Comparison of ENCODE assay signal across 11 cellular contexts in the genomic region with DNA sequence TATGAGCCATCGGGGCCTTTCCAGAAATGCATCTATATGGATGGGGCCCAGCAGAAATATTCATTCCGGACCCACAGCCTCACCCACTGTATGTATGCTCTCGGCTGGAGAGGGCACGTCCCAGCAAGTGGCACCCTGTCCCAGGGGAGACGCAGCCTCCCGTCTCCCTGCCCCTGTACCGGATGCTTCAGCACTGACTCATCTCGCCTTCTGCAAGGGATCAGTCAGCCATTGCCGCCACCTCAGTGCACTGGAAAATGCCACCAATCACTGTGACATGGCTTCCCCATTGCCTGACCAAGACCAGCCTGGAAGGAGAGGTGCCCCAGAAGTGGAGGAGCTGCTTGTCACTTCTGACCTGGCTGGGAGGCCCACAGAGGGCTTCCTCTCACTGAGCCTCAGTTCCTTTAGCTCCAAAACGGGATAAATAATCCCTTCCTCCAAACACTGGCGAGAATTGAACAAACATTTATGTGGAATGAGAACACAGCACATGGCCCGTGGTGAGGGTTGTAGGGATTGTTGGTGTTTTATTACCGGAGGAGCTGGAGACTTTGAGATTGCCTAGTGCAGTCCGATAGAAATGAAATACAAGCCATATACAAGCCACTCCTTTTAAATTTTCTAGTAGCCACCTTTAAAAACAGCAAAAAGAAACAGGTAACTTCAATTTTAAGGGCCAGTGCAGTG. TPM values are rescaled to one million over a fixed set of nuclear protein-coding genes. Genes with fewer than 3 reads are reported as not detected.
DNase-seq lines count a peak whose midpoint lies in the region; ATAC-seq and TF ChIP-seq lines count a peak whose summit lies in the region.
"Had no signal": no experiment of that assay in that cellular context is flagged by ENCODE, and none has a peak within 500 bp of the region (broad histone marks: within the 10 kb centered on the region; RNA-seq: fewer than 3 reads in every experiment).

No MANE protein-coding gene starts in this region.

- CTCF ChIA-PET in Panc1 (lab: Charles Lee) (interaction anchor here (1.4 kb wide), 1 partner anchor 171 kb away, joined by 4 read pairs; no protein-coding TSS in a partner anchor), T-cell (lab: Charles Lee) (no interaction called here)

- no peak overlapping the region for H2AFZ ChIP-seq in GM23248

- peaks cover 16% of the 10 kb centered on the region for H3K4me1 ChIP-seq in GM23248 (ENCODE audit: insufficient read depth)
- peaks cover 5% of the 10 kb centered on the region for H3K4me1 ChIP-seq in Panc1 (ENCODE audit: control insufficient read depth, insufficient read depth, low read length)
- H3K4me1 ChIP-seq in sigmoid colon: no peaks in the 10 kb centered on the region
- no peaks in the 10 kb centered on the region for H3K4me1 ChIP-seq in effector memory CD4-positive, alpha-beta T cell (ENCODE audit: control insufficient read depth, insufficient read depth, low read length, poor library complexity, severe bottlenecking)

- no peaks in the 10 kb centered on the region for H3K4me1 Mint-ChIP-seq in T-cell

- TF ChIP-seq EP300 in sigmoid colon (IDR thresholded peaks at IDR 0.05): no peak

- H3K27ac Mint-ChIP-seq in T-cell: no peak overlapping the region
- H3K27ac Mint-ChIP-seq: activated CD8-positive, alpha-beta memory T cell treated with anti-CD3 and anti-CD28 coated beads, Interleukin-2, amount 10 ng/mL, durations not matched to agents 7 days and 5 days had no signal

- H3K9me3 ChIP-seq in GM23248 (ENCODE audit: low read depth): no peaks in the 10 kb centered on the region
- no peaks in the 10 kb centered on the region for H3K9me3 ChIP-seq in Panc1 (ENCODE audit: control insufficient read depth, insufficient read depth, low read depth, low read length)
- no peaks in the 10 kb centered on the region for H3K9me3 ChIP-seq in sigmoid colon
- H3K9me3 ChIP-seq in effector memory CD4-positive, alpha-beta T cell (ENCODE audit: control insufficient read depth, low read length): no peaks in the 10 kb centered on the region

- H3K4me3 ChIP-seq in GM23248 (no peak overlapping the region), Panc1 (ENCODE audit: low read depth in 2 of 2, low read length in 2 of 2) (no peak overlapping the region), sigmoid colon (no peak overlapping the region)
- no peak overlapping the region for H3K4me3 ChIP-seq in effector memory CD4-positive, alpha-beta T cell (ENCODE audit: insufficient read depth, low read depth, low read length, poor library complexity, severe bottlenecking)

- no peak overlapping the region for H3K4me2 ChIP-seq in GM23248 (ENCODE audit: unreplicated experiment)

- no peaks in the 10 kb centered on the region for H4K20me1 ChIP-seq in GM23248 (ENCODE audit: insufficient read depth)

- in situ Hi-C loops in GM23248 (cut with MboI) (no loop called here), Panc1 (cut with HindIII; ENCODE audit: low pct_unique_long_range_greater_than_20kb, low sequenced_read_pairs) (no loop called here)

- H3K9me3 Mint-ChIP-seq in T-cell: no peaks in the 10 kb centered on the region

- H3K36me3 ChIP-seq in GM23248 (ENCODE audit: low read depth) (no peaks in the 10 kb centered on the region), Panc1 (ENCODE audit: control insufficient read depth, insufficient read depth, low read length) (no peaks in the 10 kb centered on the region), sigmoid colon (no peaks in the 10 kb centered on the region)
- no peaks in the 10 kb centered on the region for H3K36me3 ChIP-seq in effector memory CD4-positive, alpha-beta T cell (ENCODE audit: control insufficient read depth, insufficient read depth, low read length)

- intact Hi-C loops in Panc1 (cut with micrococcal nuclease; ENCODE audit: unreplicated experiment): no loop called here
- intact Hi-C loops in sigmoid colon (cut with DNase I): no loop called here

- POLR2A ChIA-PET in Panc1 (lab: Charles Lee): no interaction called here
- POLR2A ChIA-PET in T-cell (lab: Charles Lee): no interaction called here

- DNase-seq in GM23248 (peak; percentile 47), Panc1 (ENCODE audit: low read depth, low spot score) (no peak), fibroblast of peridontal ligament (ENCODE audit: extremely low read depth) (peak; percentile 15), sigmoid colon (peak; percentile 57), DMS79 (lab: John Stamatoyannopoulos, UW) (no peak), T-cell (no peak)
- DNase-seq in effector memory CD4-positive, alpha-beta T cell: no peak
- DNase-seq: activated CD8-positive, alpha-beta memory T cell treated with anti-CD3 and anti-CD28 coated beads, Interleukin-2, amount 10 ng/mL, durations not matched to agents 7 days and 5 days; NCI-H187 treated with DMSO at 0.1 percent for 48 hours; small intestine had no signal

- H3K79me2 ChIP-seq in GM23248 (ENCODE audit: insufficient read depth): no peaks in the 10 kb centered on the region

- H3F3A ChIP-seq in GM23248 (ENCODE audit: insufficient read depth): peaks cover 18% of the 10 kb centered on the region

- no peak for TF ChIP-seq CTCF in Panc1 (IDR thresholded peaks at IDR 0.05)
- TF ChIP-seq CTCF in sigmoid colon (IDR thresholded peaks at IDR 0.05): no peak

- H3K36me3 Mint-ChIP-seq in T-cell: no peaks in the 10 kb centered on the region
- H3K36me3 Mint-ChIP-seq: activated CD8-positive, alpha-beta memory T cell treated with anti-CD3 and anti-CD28 coated beads, Interleukin-2, amount 10 ng/mL, durations not matched to agents 7 days and 5 days had no signal

- H3K9ac ChIP-seq in GM23248: no peak overlapping the region

- TF ChIP-seq POLR2A in sigmoid colon (IDR thresholded peaks at IDR 0.05): no peak

- peak; percentile 95 for ATAC-seq in Panc1
- no peak for ATAC-seq in HG03159 (IDR thresholded peaks at IDR 0.05; ENCODE audit: unreplicated experiment)
- no peak for ATAC-seq in T-cell (replicated peaks in 1 of 4)
- ATAC-seq: activated CD8-positive, alpha-beta memory T cell treated with anti-CD3 and anti-CD28 coated beads, Interleukin-2, amount 10 ng/mL, durations not matched to agents 7 days and 5 days had no signal

- H3K9me2 ChIP-seq in GM23248 (ENCODE audit: insufficient read depth): no peaks in the 10 kb centered on the region

- no TSS peak for BruUV-seq in Panc1 (replicated peaks; lab: Mats Ljungman, UMichigan)

- WGBS in GM23248 (ENCODE audit: low coverage in 1 of 2, low lambda C conversion rate in 2 of 2, missing lambda C conversion rate in 2 of 2), 2 experiments: 73 to 74% methylated on average over 12 to 14 of the region's 14 CpGs
- 76 to 77% methylated on average over 14 of the region's 14 CpGs for WGBS in sigmoid colon, 2 donors

- no peak overlapping the region for H3K4me3 Mint-ChIP-seq in T-cell
- H3K4me3 Mint-ChIP-seq: activated CD8-positive, alpha-beta memory T cell treated with anti-CD3 and anti-CD28 coated beads, Interleukin-2, amount 10 ng/mL, durations not matched to agents 7 days and 5 days had no signal

- H3K27ac ChIP-seq in GM23248: no peak overlapping the region
- H3K27ac ChIP-seq in Panc1 (ENCODE audit: low read length): peak overlapping the region; percentile 61; the same call in 1 of the 2 replicates
- H3K27ac ChIP-seq in sigmoid colon: no peak overlapping the region
- H3K27ac ChIP-seq in effector memory CD4-positive, alpha-beta T cell (ENCODE audit: insufficient read depth, low read length, poor library complexity, severe bottlenecking): no peak overlapping the region

- H3K27me3 ChIP-seq in GM23248 (replicated peaks; ENCODE audit: insufficient read depth) (no peaks in the 10 kb centered on the region), Panc1 (ENCODE audit: control insufficient read depth, insufficient read depth, low read length) (no peaks in the 10 kb centered on the region), sigmoid colon (no peaks in the 10 kb centered on the region)
- no peaks in the 10 kb centered on the region for H3K27me3 ChIP-seq in effector memory CD4-positive, alpha-beta T cell (replicated peaks; ENCODE audit: control insufficient read depth, insufficient read depth, low read length, poor library complexity, severe bottlenecking)

- H3K27me3 Mint-ChIP-seq in T-cell: peaks cover 0 to 1% of the 10 kb centered on the region in 2 donors

RNA-seq across cellular contexts. Expression of gene ORM1, which starts 43.9 kb away (rescaled TPM):
- not detected in 2 replicates for total RNA-seq in GM23248 (2014; rRNA removed; shearing (Covaris generic))
- polyA plus RNA-seq in GM23248 (2016; fragmentation: Nextera tagmentation; extraction: Ambion mirVana) (not detected in 2 replicates), sigmoid colon (1 to 10 TPM in 2 of 3 donors, not detected in 1; 1.1 to 1.8 TPM)
- total RNA-seq in Panc1 (2021; ENCODE audit: unreplicated experiment) (3.5 TPM), sigmoid colon (not detected), T-cell (1 to 10 TPM in 3 of 5 donors, not detected in 2; 4.2 to 8.3 (median 6.2) TPM)
- not detected for polyA plus RNA-seq in Panc1 (2012; ENCODE audit: insufficient read length)
- total RNA-seq: activated CD8-positive, alpha-beta memory T cell treated with anti-CD3 and anti-CD28 coated beads, Interleukin-2, amount 10 ng/mL, durations not matched to agents 7 days and 5 days had no signal

RNA-seq across cellular contexts. Expression of gene ORM2, which starts 50.6 kb away (rescaled TPM):
- not detected in 2 replicates for total RNA-seq in GM23248 (2014; rRNA removed; shearing (Covaris generic))
- polyA plus RNA-seq in GM23248 (2016; fragmentation: Nextera tagmentation; extraction: Ambion mirVana): not detected in 2 replicates
- total RNA-seq in Panc1 (2021; ENCODE audit: unreplicated experiment): 0.77 TPM
- polyA plus RNA-seq in Panc1 (2012; ENCODE audit: insufficient read length): not detected
- not detected for total RNA-seq in sigmoid colon
- polyA plus RNA-seq in sigmoid colon: under 1 TPM in 1 of 3 donors, not detected in 2; 0.38 TPM
- 1 to 10 TPM in 3 of 5 donors, not detected in 2; 1.4 to 2.2 (median 1.8) TPM for total RNA-seq in T-cell
- total RNA-seq: activated CD8-positive, alpha-beta memory T cell treated with anti-CD3 and anti-CD28 coated beads, Interleukin-2, amount 10 ng/mL, durations not matched to agents 7 days and 5 days had no signal

Comparison
In these comparisons a context has a peak if more than half of its experiments do, and no peak if none do; other contexts are left out.
1. DNase-seq: peak in GM23248 (single experiment), fibroblast of peridontal ligament (single experiment) and sigmoid colon (single experiment); none in Panc1 (single experiment), DMS79 (single experiment), T-cell (0 of 34) and effector memory CD4-positive, alpha-beta T cell (0 of 3).